ENCODE assay signal across 4 cellular contexts in genomic region chr7:99890348-99890747, GRCh38. TPM values are rescaled to one million over a fixed set of nuclear protein-coding genes. Genes with fewer than 3 reads are reported as not detected.
"Had no signal": no experiment of that assay in that cellular context is flagged by ENCODE, and none has a peak within 500 bp of the region (broad histone marks: within the 10 kb centered on the region; RNA-seq: fewer than 3 reads in every experiment).

No MANE protein-coding gene starts in this region.

RNA-seq across cellular contexts. Expression of gene OR2AE1, which starts 13.5 kb away (rescaled TPM):
- total RNA-seq: LHCN-M2, M059J, MCF 10A had no signal

RNA-seq across cellular contexts. Expression of gene GJC3, which starts 39.1 kb away (rescaled TPM):
- total RNA-seq: LHCN-M2, M059J, MCF 10A, NCI-H460 had no signal
